1 cellular context compared by ENCODE assay signal in the genomic region with DNA sequence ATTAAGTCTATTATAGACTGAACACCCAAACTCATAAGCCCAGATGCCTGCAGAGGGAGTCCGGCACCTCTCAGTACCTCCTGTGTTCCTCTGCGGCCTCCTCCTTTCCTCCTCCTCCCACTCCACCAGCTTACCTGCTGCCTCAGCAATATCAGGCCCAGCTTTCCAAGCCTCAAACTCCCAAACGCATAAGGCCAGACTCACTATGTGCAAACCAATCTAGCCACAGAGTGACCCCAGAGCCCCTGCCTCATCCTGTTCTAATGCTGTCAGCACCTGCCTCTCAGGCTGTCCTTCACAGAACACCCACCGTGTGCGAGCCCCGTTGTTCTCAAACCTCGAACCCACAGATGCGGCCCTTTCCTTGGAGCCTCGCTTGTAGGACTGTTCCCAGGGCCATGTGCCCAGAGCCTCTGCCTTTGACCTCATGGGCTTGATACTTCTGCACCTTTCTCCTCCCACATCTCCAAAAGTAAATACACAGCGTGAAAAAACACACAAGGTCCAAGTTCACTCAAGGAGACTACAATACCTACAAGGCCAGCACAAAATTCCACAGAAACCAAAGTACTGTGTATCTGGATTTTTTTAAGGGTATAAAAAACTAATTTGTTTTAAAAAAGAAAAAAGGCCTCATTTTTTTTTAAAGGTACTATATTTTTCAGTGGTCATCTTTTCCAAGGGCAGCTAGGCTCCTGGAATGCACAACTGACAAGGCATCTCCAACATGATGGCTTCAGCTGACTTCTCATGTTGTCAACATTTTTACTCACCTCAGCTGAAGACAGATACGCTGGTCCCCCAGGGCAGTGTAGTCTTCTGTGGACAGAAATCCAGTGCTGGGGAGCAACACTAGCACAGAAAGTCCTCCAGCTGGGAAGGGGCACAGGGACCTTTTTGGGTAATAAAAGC.
TF ChIP-seq lines count a peak whose summit lies in the region.

No MANE protein-coding gene starts in this region.

TF ChIP-seq in HepG2, 621 proteins besides CTCF, POLR2A, EP300 and RAD21 (continued from another document and continues in another):
- TF ChIP-seq ZNF350 (CRISPR knock-in tag; IDR thresholded peaks at IDR 0.05; ENCODE audit: borderline replicate concordance, low read depth) = peak; percentile 86
- TF ChIP-seq KLF12 (CRISPR knock-in tag; IDR thresholded peaks at IDR 0.05; ENCODE audit: borderline replicate concordance) = peak; percentile 88; the same call in 1 of the 2 replicates
- TF ChIP-seq ZNF333 (CRISPR knock-in tag; IDR thresholded peaks at IDR 0.05; ENCODE audit: borderline replicate concordance) = 0 out of 2 replicates have a peak, but pooled peaks have one; percentile 46
- TF ChIP-seq, protein P1, sequence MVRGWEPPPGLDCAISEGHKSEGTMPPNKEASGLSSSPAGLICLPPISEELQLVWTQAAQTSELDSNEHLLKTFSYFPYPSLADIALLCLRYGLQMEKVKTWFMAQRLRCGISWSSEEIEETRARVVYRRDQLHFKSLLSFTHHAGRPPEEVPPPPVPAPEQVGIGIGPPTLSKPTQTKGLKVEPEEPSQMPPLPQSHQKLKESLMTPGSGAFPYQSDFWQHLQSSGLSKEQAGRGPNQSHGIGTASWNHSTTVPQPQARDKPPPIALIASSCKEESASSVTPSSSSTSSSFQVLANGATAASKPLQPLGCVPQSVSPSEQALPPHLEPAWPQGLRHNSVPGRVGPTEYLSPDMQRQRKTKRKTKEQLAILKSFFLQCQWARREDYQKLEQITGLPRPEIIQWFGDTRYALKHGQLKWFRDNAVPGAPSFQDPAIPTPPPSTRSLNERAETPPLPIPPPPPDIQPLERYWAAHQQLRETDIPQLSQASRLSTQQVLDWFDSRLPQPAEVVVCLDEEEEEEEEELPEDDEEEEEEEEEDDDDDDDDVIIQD (CRISPR knock-in tag; IDR thresholded peaks at IDR 0.05; ENCODE audit: low read depth) = 0 out of 2 replicates have a peak, but pooled peaks have one; percentile 51
- TF ChIP-seq ZNF607 (CRISPR knock-in tag; IDR thresholded peaks at IDR 0.05; ENCODE audit: borderline replicate concordance) = peak; percentile 92
- TF ChIP-seq ZNF883 (CRISPR knock-in tag; IDR thresholded peaks at IDR 0.05; ENCODE audit: not compliant biosample characterization) = peak; percentile 97
- TF ChIP-seq TEAD3 (CRISPR knock-in tag; optimal IDR thresholded peaks at IDR 0.05; ENCODE audit: borderline replicate concordance) = peak; percentile 80
- 0 out of 2 replicates have a peak, but pooled peaks have one; percentile 58 for TF ChIP-seq HMG20B (CRISPR knock-in tag; conservative IDR thresholded peaks at IDR 0.05)
- peak; percentile 90; the same call in 1 of the 2 replicates for TF ChIP-seq ZNF616 (CRISPR knock-in tag; IDR thresholded peaks at IDR 0.05; ENCODE audit: low read depth)
- TF ChIP-seq KDM1A (CRISPR knock-in tag; IDR thresholded peaks at IDR 0.05) = peak; percentile 28; the same call in 1 of the 2 replicates
- no peak for TF ChIP-seq CENPX (CRISPR knock-in tag; IDR thresholded peaks at IDR 0.05)
- TF ChIP-seq RAD51 (IDR thresholded peaks at IDR 0.05; ENCODE audit: borderline replicate concordance) = no peak
- TF ChIP-seq BHLHE40 (IDR thresholded peaks at IDR 0.05; ENCODE audit: low read length) = no peak
- 0 out of 2 replicates have a peak, but pooled peaks have one; percentile 71 for TF ChIP-seq SP140L (CRISPR knock-in tag; IDR thresholded peaks at IDR 0.05; ENCODE audit: borderline replicate concordance)
- no peak for TF ChIP-seq SRF (IDR thresholded peaks at IDR 0.05; ENCODE audit: low read depth, low read length)
- TF ChIP-seq MEIS1 (CRISPR knock-in tag; IDR thresholded peaks at IDR 0.05; ENCODE audit: borderline replicate concordance) = no peak
- peak; percentile 95 for TF ChIP-seq ZFX (CRISPR knock-in tag; IDR thresholded peaks at IDR 0.05; ENCODE audit: low read depth)
- TF ChIP-seq ETV6 (CRISPR knock-in tag; conservative IDR thresholded peaks at IDR 0.05) = no peak
- TF ChIP-seq ZNF580 (CRISPR knock-in tag; IDR thresholded peaks at IDR 0.05; ENCODE audit: borderline replicate concordance, low read depth) = peak; percentile 89; the same call in 1 of the 2 replicates
- no peak for TF ChIP-seq JARID2 (CRISPR knock-in tag; IDR thresholded peaks at IDR 0.05; ENCODE audit: insufficient replicate concordance)
- TF ChIP-seq THAP8 (CRISPR knock-in tag; IDR thresholded peaks at IDR 0.05; ENCODE audit: borderline replicate concordance) = 0 out of 2 replicates have a peak, but pooled peaks have one; percentile 9
- TF ChIP-seq ZNF670 (CRISPR knock-in tag; IDR thresholded peaks at IDR 0.05; ENCODE audit: borderline replicate concordance) = peak; percentile 95
- TF ChIP-seq ATF7-NPFF (CRISPR knock-in tag; IDR thresholded peaks at IDR 0.05; ENCODE audit: low read depth) = peak; percentile 95
- TF ChIP-seq FOXJ3 (CRISPR knock-in tag; IDR thresholded peaks at IDR 0.05; ENCODE audit: borderline replicate concordance) = peak; percentile 93
- peak; percentile 95 for TF ChIP-seq PAXIP1 (CRISPR knock-in tag; conservative IDR thresholded peaks at IDR 0.05)
- TF ChIP-seq, protein P2, sequence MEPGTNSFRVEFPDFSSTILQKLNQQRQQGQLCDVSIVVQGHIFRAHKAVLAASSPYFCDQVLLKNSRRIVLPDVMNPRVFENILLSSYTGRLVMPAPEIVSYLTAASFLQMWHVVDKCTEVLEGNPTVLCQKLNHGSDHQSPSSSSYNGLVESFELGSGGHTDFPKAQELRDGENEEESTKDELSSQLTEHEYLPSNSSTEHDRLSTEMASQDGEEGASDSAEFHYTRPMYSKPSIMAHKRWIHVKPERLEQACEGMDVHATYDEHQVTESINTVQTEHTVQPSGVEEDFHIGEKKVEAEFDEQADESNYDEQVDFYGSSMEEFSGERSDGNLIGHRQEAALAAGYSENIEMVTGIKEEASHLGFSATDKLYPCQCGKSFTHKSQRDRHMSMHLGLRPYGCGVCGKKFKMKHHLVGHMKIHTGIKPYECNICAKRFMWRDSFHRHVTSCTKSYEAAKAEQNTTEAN (CRISPR knock-in tag; conservative IDR thresholded peaks at IDR 0.05) = peak; percentile 49; the same call in 1 of the 2 replicates
- peak; percentile 53; the same call in 1 of the 2 replicates for TF ChIP-seq ZNF24 (IDR thresholded peaks at IDR 0.05)
- peak; percentile 87 for TF ChIP-seq MLX (CRISPR knock-in tag; IDR thresholded peaks at IDR 0.05)
- TF ChIP-seq WIZ (CRISPR knock-in tag; IDR thresholded peaks at IDR 0.05) = no peak
- TF ChIP-seq POLR2AphosphoS2 (IDR thresholded peaks at IDR 0.05; ENCODE audit: low read depth, low read length) = no peak
- TF ChIP-seq NAIF1 (CRISPR knock-in tag; IDR thresholded peaks at IDR 0.05; ENCODE audit: borderline replicate concordance) = peak; percentile 72; the same call in 1 of the 2 replicates
- TF ChIP-seq, protein P3, sequence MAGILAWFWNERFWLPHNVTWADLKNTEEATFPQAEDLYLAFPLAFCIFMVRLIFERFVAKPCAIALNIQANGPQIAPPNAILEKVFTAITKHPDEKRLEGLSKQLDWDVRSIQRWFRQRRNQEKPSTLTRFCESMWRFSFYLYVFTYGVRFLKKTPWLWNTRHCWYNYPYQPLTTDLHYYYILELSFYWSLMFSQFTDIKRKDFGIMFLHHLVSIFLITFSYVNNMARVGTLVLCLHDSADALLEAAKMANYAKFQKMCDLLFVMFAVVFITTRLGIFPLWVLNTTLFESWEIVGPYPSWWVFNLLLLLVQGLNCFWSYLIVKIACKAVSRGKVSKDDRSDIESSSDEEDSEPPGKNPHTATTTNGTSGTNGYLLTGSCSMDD (CRISPR knock-in tag; IDR thresholded peaks at IDR 0.05) = peak; percentile 46; the same call in 1 of the 2 replicates
- no peak for TF ChIP-seq SIN3B (IDR thresholded peaks at IDR 0.05; ENCODE audit: low read length)
- TF ChIP-seq SRY (CRISPR knock-in tag; IDR thresholded peaks at IDR 0.05) = peak; percentile 92
- peak; percentile 98 for TF ChIP-seq MTA1 (CRISPR knock-in tag; IDR thresholded peaks at IDR 0.05; ENCODE audit: borderline replicate concordance)
- TF ChIP-seq MEIS2 (CRISPR knock-in tag; IDR thresholded peaks at IDR 0.05) = peak; percentile 83; the same call in 1 of the 2 replicates
- TF ChIP-seq DR1 (CRISPR knock-in tag; IDR thresholded peaks at IDR 0.05) = no peak
- TF ChIP-seq RARA (CRISPR knock-in tag; IDR thresholded peaks at IDR 0.05) = peak; percentile 96
- TF ChIP-seq HNRNPUL1 (IDR thresholded peaks at IDR 0.05; ENCODE audit: low read depth, low read length) = no peak
- TF ChIP-seq, protein P4, sequence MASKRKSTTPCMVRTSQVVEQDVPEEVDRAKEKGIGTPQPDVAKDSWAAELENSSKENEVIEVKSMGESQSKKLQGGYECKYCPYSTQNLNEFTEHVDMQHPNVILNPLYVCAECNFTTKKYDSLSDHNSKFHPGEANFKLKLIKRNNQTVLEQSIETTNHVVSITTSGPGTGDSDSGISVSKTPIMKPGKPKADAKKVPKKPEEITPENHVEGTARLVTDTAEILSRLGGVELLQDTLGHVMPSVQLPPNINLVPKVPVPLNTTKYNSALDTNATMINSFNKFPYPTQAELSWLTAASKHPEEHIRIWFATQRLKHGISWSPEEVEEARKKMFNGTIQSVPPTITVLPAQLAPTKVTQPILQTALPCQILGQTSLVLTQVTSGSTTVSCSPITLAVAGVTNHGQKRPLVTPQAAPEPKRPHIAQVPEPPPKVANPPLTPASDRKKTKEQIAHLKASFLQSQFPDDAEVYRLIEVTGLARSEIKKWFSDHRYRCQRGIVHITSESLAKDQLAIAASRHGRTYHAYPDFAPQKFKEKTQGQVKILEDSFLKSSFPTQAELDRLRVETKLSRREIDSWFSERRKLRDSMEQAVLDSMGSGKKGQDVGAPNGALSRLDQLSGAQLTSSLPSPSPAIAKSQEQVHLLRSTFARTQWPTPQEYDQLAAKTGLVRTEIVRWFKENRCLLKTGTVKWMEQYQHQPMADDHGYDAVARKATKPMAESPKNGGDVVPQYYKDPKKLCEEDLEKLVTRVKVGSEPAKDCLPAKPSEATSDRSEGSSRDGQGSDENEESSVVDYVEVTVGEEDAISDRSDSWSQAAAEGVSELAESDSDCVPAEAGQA (IDR thresholded peaks at IDR 0.05; ENCODE audit: low read depth) = 0 out of 2 replicates have a peak, but pooled peaks have one; percentile 54
- TF ChIP-seq, protein P4 (CRISPR knock-in tag; IDR thresholded peaks at IDR 0.05; ENCODE audit: borderline replicate concordance) = peak; percentile 91
- TF ChIP-seq, protein P5, sequence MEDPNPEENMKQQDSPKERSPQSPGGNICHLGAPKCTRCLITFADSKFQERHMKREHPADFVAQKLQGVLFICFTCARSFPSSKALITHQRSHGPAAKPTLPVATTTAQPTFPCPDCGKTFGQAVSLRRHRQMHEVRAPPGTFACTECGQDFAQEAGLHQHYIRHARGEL (CRISPR knock-in tag; IDR thresholded peaks at IDR 0.05) = no peak
- peak; percentile 79 for TF ChIP-seq HHEX (CRISPR knock-in tag; IDR thresholded peaks at IDR 0.05)
- TF ChIP-seq ZNF547 (CRISPR knock-in tag; IDR thresholded peaks at IDR 0.05) = peak; percentile 97
- no peak for TF ChIP-seq TBP (CRISPR knock-in tag; IDR thresholded peaks at IDR 0.05)
